In genomic region chr9:15501803-15502202, GRCh38 we compare ENCODE assay signal across 24 cellular contexts.
"Had no signal": no experiment of that assay in that cellular context is flagged by ENCODE, and none has a peak within 500 bp of the region (broad histone marks: within the 10 kb centered on the region; RNA-seq: fewer than 3 reads in every experiment).

No MANE protein-coding gene starts in this region.

- H3K27me3 ChIP-seq: body of pancreas, cardiac muscle cell, hepatocyte, neutrophil, ovary, upper lobe of left lung had no signal

- H3K36me3 ChIP-seq: ovary, prostate gland had no signal

- H3K27ac ChIP-seq: body of pancreas, cardiac muscle cell, hepatocyte, neutrophil, ovary, prostate gland, thoracic aorta, upper lobe of left lung had no signal

- H3K27ac Mint-ChIP-seq: activated CD4-positive, alpha-beta T cell treated with anti-CD3 and anti-CD28 coated beads, Interleukin-2, amount 10 ng/mL, durations not matched to agents 7 days and 5 days had no signal

- H3K4me3 Mint-ChIP-seq: activated CD4-positive, alpha-beta T cell treated with anti-CD3 and anti-CD28 coated beads, Interleukin-2, amount 10 ng/mL, durations not matched to agents 7 days and 5 days; activated CD8-positive, alpha-beta memory T cell treated with anti-CD3 and anti-CD28 coated beads, Interleukin-2, amount 10 ng/mL, durations not matched to agents 7 days and 5 days; activated CD8-positive, alpha-beta T cell treated with anti-CD3 and anti-CD28 coated beads for 36 hours; immature natural killer cell; nephron; T-helper 1 cell treated with Interleukin-12 subunit alpha and Interleukin-12 subunit beta and Interleukin-4 antibody, amounts not matched to agents 30 μg/mL and 1 μg/mL, for 36 hours had no signal

- H3K4me1 Mint-ChIP-seq: nephron had no signal

- H3K27me3 Mint-ChIP-seq: activated CD4-positive, alpha-beta T cell treated with anti-CD3 and anti-CD28 coated beads, Interleukin-2, amount 10 ng/mL, durations not matched to agents 7 days and 5 days; activated CD8-positive, alpha-beta memory T cell treated with anti-CD3 and anti-CD28 coated beads, Interleukin-2, amount 10 ng/mL, durations not matched to agents 7 days and 5 days; activated CD8-positive, alpha-beta T cell treated with anti-CD3 and anti-CD28 coated beads for 36 hours had no signal

- H3K4me2 ChIP-seq: hepatocyte had no signal

- H3K9me3 Mint-ChIP-seq: activated CD4-positive, alpha-beta T cell treated with anti-CD3 and anti-CD28 coated beads, Interleukin-2, amount 10 ng/mL, durations not matched to agents 7 days and 5 days; activated CD8-positive, alpha-beta T cell treated with anti-CD3 and anti-CD28 coated beads for 36 hours; immature natural killer cell; nephron; T-helper 1 cell treated with Interleukin-12 subunit alpha and Interleukin-12 subunit beta and Interleukin-4 antibody, amounts not matched to agents 30 μg/mL and 1 μg/mL, for 36 hours had no signal

- H3K4me1 ChIP-seq: body of pancreas, prostate gland had no signal

- H3K9me3 ChIP-seq: body of pancreas, neutrophil, ovary, prostate gland, thoracic aorta, upper lobe of left lung had no signal

- H2AFZ ChIP-seq: hepatocyte had no signal

- ATAC-seq: activated CD8-positive, alpha-beta memory T cell treated with anti-CD3 and anti-CD28 coated beads, Interleukin-2, amount 10 ng/mL, durations not matched to agents 7 days and 5 days; body of pancreas; left ventricle myocardium superior had no signal

- DNase-seq: activated CD4-positive, alpha-beta T cell treated with anti-CD3 and anti-CD28 coated beads, Interleukin-2, amount 10 ng/mL, durations not matched to agents 7 days and 5 days; activated CD8-positive, alpha-beta memory T cell treated with anti-CD3 and anti-CD28 coated beads, Interleukin-2, amount 10 ng/mL, durations not matched to agents 7 days and 5 days; activated CD8-positive, alpha-beta T cell treated with anti-CD3 and anti-CD28 coated beads for 36 hours; activated naive CD4-positive, alpha-beta T cell treated with Interleukin-2 at 50 U/mL for 16 hours; activated T-cell treated with anti-CD3 and anti-CD28 coated beads for 4 hours; anterior cingulate cortex; body of pancreas; erythroblast; immature natural killer cell; kidney glomerular epithelial cell; left ventricle myocardium superior; mammary epithelial cell; midbrain; ovary; stimulated activated CD4-positive, alpha-beta T cell treated with anti-CD3 and anti-CD28 coated beads, Interleukin-2, amount 100 ng/mL, for 48 hours; stimulated activated naive CD4-positive, alpha-beta T cell treated with Interleukin-2 at 50 U/mL for 16 hours; upper lobe of left lung had no signal

- H3K4me3 ChIP-seq: body of pancreas, cardiac muscle cell, hepatocyte, ovary, prostate gland, thoracic aorta, upper lobe of left lung had no signal
